ENCODE assay signal across 26 cellular contexts in the genomic region with DNA sequence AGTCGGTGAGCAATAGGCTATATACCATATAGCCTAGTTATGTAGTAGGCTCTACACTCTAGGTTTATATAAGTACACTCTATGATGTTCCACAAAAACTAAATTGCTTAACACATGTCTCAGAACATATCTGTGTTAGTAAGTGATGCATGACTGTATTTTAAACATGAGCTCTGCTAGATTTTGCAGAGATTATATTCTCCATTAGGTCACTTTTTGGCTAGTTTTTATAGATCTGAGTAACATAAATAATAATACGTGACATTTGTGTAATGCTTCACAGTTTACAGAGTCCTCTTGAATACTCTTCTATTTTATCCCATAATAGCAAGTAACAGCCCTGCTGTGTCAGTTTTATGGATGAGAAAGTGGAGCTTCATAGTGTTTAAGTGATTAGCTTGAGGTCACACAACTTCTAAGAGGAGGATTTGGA. TPM values are rescaled to one million over a fixed set of nuclear protein-coding genes. Genes with fewer than 3 reads are reported as not detected.
DNase-seq lines count a peak whose midpoint lies in the region; ATAC-seq and TF ChIP-seq lines count a peak whose summit lies in the region.
"Had no signal": no experiment of that assay in that cellular context is flagged by ENCODE, and none has a peak within 500 bp of the region (broad histone marks: within the 10 kb centered on the region; RNA-seq: fewer than 3 reads in every experiment).

No MANE protein-coding gene starts in this region.

- H3K27ac ChIP-seq in GM23248 (no peak overlapping the region), IMR-90 (ENCODE audit: insufficient read depth, low read length) (no peak overlapping the region)
- H3K27ac ChIP-seq: adrenal gland; BLaER1 treated with 17β-estradiol and CSF1 and Interleukin-3, amounts not matched to agents 10 nM and 100 nM; body of pancreas; esophagus muscularis mucosa; gastrocnemius medialis; ovary had no signal

- no peak overlapping the region for H3K4me3 Mint-ChIP-seq in mesothelial cell of epicardium
- H3K4me3 Mint-ChIP-seq: activated CD8-positive, alpha-beta T cell treated with anti-CD3 and anti-CD28 coated beads for 36 hours; activated naive CD4-positive, alpha-beta T cell treated with anti-CD3 and anti-CD28 coated beads, Interleukin-2, amount 10 ng/mL, durations not matched to agents 7 days and 5 days; dendritic cell treated with granulocyte-macrophage colony-stimulating factor and Interleukin-4, amounts not matched to agents 40 ng/mL and 50 ng/mL, for 4 days; endodermal cell; stimulated activated naive B cell treated with anti-CD40 and anti-IgM and Interleukin-4, amounts not matched to agents 10 μg/mL and 1 μg/mL and 100 μg/mL, for 72 hours had no signal

- H3K9ac ChIP-seq in GM23248 (no peak overlapping the region), IMR-90 (ENCODE audit: low read depth, low read length) (no peak overlapping the region)
- H3K9ac ChIP-seq: BLaER1 treated with 17β-estradiol and CSF1 and Interleukin-3, amounts not matched to agents 10 nM and 100 nM had no signal

- in situ Hi-C loops in GM23248 (cut with MboI): no loop called here
- in situ Hi-C loops in IMR-90 (cut with MboI; ENCODE audit: low sequenced_read_pairs): no loop called here

- DNase-seq in GM23248 (peak; percentile 13), IMR-90 (peak; percentile 48), amniotic epithelial cell (ENCODE audit: low read depth) (peak; percentile 31), mesothelial cell of epicardium (ENCODE audit: low spot score in 2 of 2, unreplicated experiment in 2 of 2) (no peak), lower leg skin (ENCODE audit: low spot score in 2 of 2) (no peak)
- DNase-seq: activated CD8-positive, alpha-beta T cell treated with anti-CD3 and anti-CD28 coated beads for 36 hours; activated naive CD4-positive, alpha-beta T cell treated with anti-CD3 and anti-CD28 coated beads, Interleukin-2, amount 10 ng/mL, durations not matched to agents 7 days and 5 days; body of pancreas; endodermal cell; gastrocnemius medialis; GF-D8; NCI-H1694; NCI-H2171; NCI-H510A treated with DMSO at 0.1 percent for 48 hours; OCI-M1; ovary; stimulated activated naive B cell treated with anti-CD40 and anti-IgM and Interleukin-4, amounts not matched to agents 10 μg/mL and 1 μg/mL and 100 μg/mL, for 72 hours; substantia nigra; T-helper 2 cell had no signal

- H2AK5ac ChIP-seq in IMR-90 (ENCODE audit: low read depth, low read length): no peak overlapping the region

- H4K91ac ChIP-seq in IMR-90 (ENCODE audit: insufficient read depth, low read depth, low read length): no peak overlapping the region

- no peak overlapping the region for H3K18ac ChIP-seq in IMR-90 (ENCODE audit: low read depth, low read length)

- POLR2A ChIA-PET in IMR-90 (lab: Charles Lee; ENCODE audit: unreplicated experiment): no interaction called here

- no peak overlapping the region for H3K4me3 ChIP-seq in GM23248
- no peak overlapping the region for H3K4me3 ChIP-seq in IMR-90 (ENCODE audit: insufficient read depth, low read depth, low read length)
- no peak overlapping the region for H3K4me3 ChIP-seq in lower leg skin (ENCODE audit: low read depth, poor library complexity, severe bottlenecking)
- H3K4me3 ChIP-seq: adrenal gland; BLaER1 treated with 17β-estradiol and CSF1 and Interleukin-3, amounts not matched to agents 10 nM and 100 nM; body of pancreas; esophagus muscularis mucosa; gastrocnemius medialis; ovary had no signal

- H3K4me2 ChIP-seq in GM23248 (ENCODE audit: unreplicated experiment) (no peak overlapping the region), IMR-90 (ENCODE audit: low read depth, low read length) (no peak overlapping the region)
- H3K4me2 ChIP-seq: BLaER1 treated with 17β-estradiol and CSF1 and Interleukin-3, amounts not matched to agents 10 nM and 100 nM had no signal

- H4K20me1 ChIP-seq in GM23248 (ENCODE audit: insufficient read depth) (0 out of 2 replicates have a peak, but pooled peaks cover 11% of the 10 kb centered on the region), IMR-90 (ENCODE audit: insufficient read depth, low read length) (no peaks in the 10 kb centered on the region)
- H4K20me1 ChIP-seq: BLaER1 treated with 17β-estradiol and CSF1 and Interleukin-3, amounts not matched to agents 10 nM and 100 nM had no signal

- intact Hi-C loops in IMR-90 (cut with micrococcal nuclease): no loop called here
- intact Hi-C loops in lower leg skin (cut with DNase I; ENCODE audit: low total_unique reads): no loop called here

- no peak overlapping the region for H3K23ac ChIP-seq in IMR-90 (ENCODE audit: low read depth, low read length)

- no peaks in the 10 kb centered on the region for H3K27me3 Mint-ChIP-seq in mesothelial cell of epicardium (ENCODE audit: low read depth)
- H3K27me3 Mint-ChIP-seq: activated CD8-positive, alpha-beta T cell treated with anti-CD3 and anti-CD28 coated beads for 36 hours; activated naive CD4-positive, alpha-beta T cell treated with anti-CD3 and anti-CD28 coated beads, Interleukin-2, amount 10 ng/mL, durations not matched to agents 7 days and 5 days; stimulated activated naive B cell treated with anti-CD40 and anti-IgM and Interleukin-4, amounts not matched to agents 10 μg/mL and 1 μg/mL and 100 μg/mL, for 72 hours had no signal

- TF ChIP-seq RAD21 in IMR-90 (IDR thresholded peaks at IDR 0.05; ENCODE audit: low read length): no peak

- H3K9me2 ChIP-seq in GM23248 (ENCODE audit: insufficient read depth): no peaks in the 10 kb centered on the region

- dilution Hi-C loops in IMR-90 (cut with HindIII; ENCODE audit: low sequenced_read_pairs, unreplicated experiment): loop anchor here (25.0 kb wide), 1 partner anchor 91 kb away; no protein-coding TSS in a partner anchor

- H3K4me1 Mint-ChIP-seq in mesothelial cell of epicardium: no peaks in the 10 kb centered on the region
- H3K4me1 Mint-ChIP-seq: stimulated activated naive B cell treated with anti-CD40 and anti-IgM and Interleukin-4, amounts not matched to agents 10 μg/mL and 1 μg/mL and 100 μg/mL, for 72 hours had no signal

- H3F3A ChIP-seq in GM23248 (ENCODE audit: insufficient read depth): peaks cover 5% of the 10 kb centered on the region; the same call in 1 of the 2 replicates

- H3K4ac ChIP-seq in IMR-90 (ENCODE audit: low read depth, low read length): no peak overlapping the region

- H3K56ac ChIP-seq in IMR-90 (ENCODE audit: extremely low read depth, insufficient read depth, low read length): no peak overlapping the region

- H3K4me1 ChIP-seq in GM23248 (ENCODE audit: insufficient read depth) (peaks cover 12% of the 10 kb centered on the region), IMR-90 (ENCODE audit: control insufficient read depth, insufficient read depth, low read length) (no peaks in the 10 kb centered on the region; the same call in 1 of the 2 replicates)
- H3K4me1 ChIP-seq: body of pancreas had no signal

- H3K27me3 ChIP-seq in GM23248 (replicated peaks; ENCODE audit: insufficient read depth) (no peaks in the 10 kb centered on the region), IMR-90 (ENCODE audit: control insufficient read depth, insufficient read depth, low read length) (no peaks in the 10 kb centered on the region)
- H3K27me3 ChIP-seq: adrenal gland; BLaER1 treated with 17β-estradiol and CSF1 and Interleukin-3, amounts not matched to agents 10 nM and 100 nM; body of pancreas; esophagus muscularis mucosa; gastrocnemius medialis; ovary had no signal

- BruUV-seq in IMR-90 (replicated peaks; lab: Mats Ljungman, UMichigan): no TSS peak

- peak; percentile 57 for ATAC-seq in IMR-90 (ENCODE audit: low read depth)
- no peak for ATAC-seq in GM18858 (IDR thresholded peaks at IDR 0.05; ENCODE audit: unreplicated experiment)
- no peak for ATAC-seq in GM19467 (IDR thresholded peaks at IDR 0.05; ENCODE audit: unreplicated experiment)
- ATAC-seq: activated CD8-positive, alpha-beta T cell treated with anti-CD3 and anti-CD28 coated beads for 36 hours; body of pancreas; gastrocnemius medialis; SK-N-SH treated with all-trans-retinoic acid at 6 μM for 48 hours; stimulated activated naive B cell treated with anti-CD40 and anti-IgM and Interleukin-4, amounts not matched to agents 10 μg/mL and 1 μg/mL and 100 μg/mL, for 72 hours had no signal

- H3K14ac ChIP-seq in IMR-90 (replicated peaks; ENCODE audit: low read depth, low read length): no peak overlapping the region

- H3K36me3 ChIP-seq in GM23248 (ENCODE audit: low read depth) (peaks cover 46% of the 10 kb centered on the region), IMR-90 (ENCODE audit: control insufficient read depth, insufficient read depth, low read length) (peaks cover under 1% of the 10 kb centered on the region; the same call in 1 of the 2 replicates)
- H3K36me3 ChIP-seq: adrenal gland; BLaER1 treated with 17β-estradiol and CSF1 and Interleukin-3, amounts not matched to agents 10 nM and 100 nM; ovary had no signal

- no peak overlapping the region for H2BK120ac ChIP-seq in IMR-90 (ENCODE audit: low read depth, low read length)

- H2BK15ac ChIP-seq in IMR-90 (ENCODE audit: low read depth, low read length): no peak overlapping the region

- H3K79me1 ChIP-seq in IMR-90 (ENCODE audit: low read depth in 1 of 2, low read length in 2 of 2): peaks cover 14 to 22% of the 10 kb centered on the region in 2 experiments; a peak in 3 of 4 replicates

- 0 out of 2 replicates have a peak, but pooled peaks cover 5% of the 10 kb centered on the region for H3K9me1 ChIP-seq in IMR-90 (ENCODE audit: insufficient read depth, low read length)

- H2BK20ac ChIP-seq in IMR-90 (ENCODE audit: low read depth, low read length): no peak overlapping the region

- CTCF ChIA-PET in IMR-90 (lab: Yijun Ruan, JAX): interaction anchor here (0.6 kb wide), 1 partner anchor 51 kb away, joined by 3 read pairs; no protein-coding TSS in a partner anchor

- H3K79me2 ChIP-seq in GM23248 (ENCODE audit: insufficient read depth): peaks cover 86% of the 10 kb centered on the region

- peak overlapping the region; percentile 38 for H3K27ac Mint-ChIP-seq in mesothelial cell of epicardium
- H3K27ac Mint-ChIP-seq: activated CD8-positive, alpha-beta T cell treated with anti-CD3 and anti-CD28 coated beads for 36 hours; activated naive CD4-positive, alpha-beta T cell treated with anti-CD3 and anti-CD28 coated beads, Interleukin-2, amount 10 ng/mL, durations not matched to agents 7 days and 5 days; dendritic cell treated with granulocyte-macrophage colony-stimulating factor and Interleukin-4, amounts not matched to agents 40 ng/mL and 50 ng/mL, for 4 days; endodermal cell; stimulated activated naive B cell treated with anti-CD40 and anti-IgM and Interleukin-4, amounts not matched to agents 10 μg/mL and 1 μg/mL and 100 μg/mL, for 72 hours had no signal

- H3K36me3 Mint-ChIP-seq in mesothelial cell of epicardium: peaks cover 6% of the 10 kb centered on the region

- no peak overlapping the region for H4K8ac ChIP-seq in IMR-90 (ENCODE audit: low read depth in 2 of 2, low read length in 2 of 2)

- H2AFZ ChIP-seq in GM23248 (no peak overlapping the region), IMR-90 (replicated peaks; ENCODE audit: low read length, poor library complexity) (no peak overlapping the region)

- no peak overlapping the region for H2AK9ac ChIP-seq in IMR-90 (replicated peaks; ENCODE audit: low read depth, low read length, poor library complexity)

- H3K9me3 ChIP-seq in GM23248 (ENCODE audit: low read depth) (no peaks in the 10 kb centered on the region), IMR-90 (ENCODE audit: control insufficient read depth, insufficient read depth, low read length) (no peaks in the 10 kb centered on the region)
- H3K9me3 ChIP-seq: adrenal gland; BLaER1 treated with 17β-estradiol and CSF1 and Interleukin-3, amounts not matched to agents 10 nM and 100 nM; body of pancreas; esophagus muscularis mucosa; gastrocnemius medialis; ovary had no signal

- H4K5ac ChIP-seq in IMR-90 (ENCODE audit: low read depth, low read length): no peak overlapping the region

- no peak for TF ChIP-seq POLR2A in IMR-90 (IDR thresholded peaks at IDR 0.05; ENCODE audit: low read depth, low read length)
- no peak for TF ChIP-seq POLR2A in lower leg skin (IDR thresholded peaks at IDR 0.05)

- H3K9me3 Mint-ChIP-seq in mesothelial cell of epicardium: no peaks in the 10 kb centered on the region
- H3K9me3 Mint-ChIP-seq: activated CD8-positive, alpha-beta T cell treated with anti-CD3 and anti-CD28 coated beads for 36 hours; activated naive CD4-positive, alpha-beta T cell treated with anti-CD3 and anti-CD28 coated beads, Interleukin-2, amount 10 ng/mL, durations not matched to agents 7 days and 5 days; dendritic cell treated with granulocyte-macrophage colony-stimulating factor and Interleukin-4, amounts not matched to agents 40 ng/mL and 50 ng/mL, for 4 days; endodermal cell; stimulated activated naive B cell treated with anti-CD40 and anti-IgM and Interleukin-4, amounts not matched to agents 10 μg/mL and 1 μg/mL and 100 μg/mL, for 72 hours had no signal

- WGBS in GM23248 (ENCODE audit: low coverage in 1 of 2, low lambda C conversion rate in 2 of 2, missing lambda C conversion rate in 2 of 2), 2 experiments: 96 to 97% methylated on average over 2 of the region's 2 CpGs
- no CpG with 5 or more reads among the region's 2 CpGs for WGBS in IMR-90 (ENCODE audit: extremely low coverage in 2 of 2, insufficient read length in 1 of 2), 2 experiments
- 79 to 86% methylated on average over 2 of the region's 2 CpGs for WGBS in lower leg skin, 2 donors

- TF ChIP-seq CTCF in IMR-90 (conservative IDR thresholded peaks at IDR 0.05; ENCODE audit: low read depth, low read length) (no peak), mesothelial cell of epicardium (IDR thresholded peaks at IDR 0.05; ENCODE audit: unreplicated experiment) (no peak), lower leg skin (IDR thresholded peaks at IDR 0.05) (no peak)

- no peak overlapping the region for H2BK5ac ChIP-seq in IMR-90 (ENCODE audit: low read depth, low read length, poor library complexity, severe bottlenecking)

RNA-seq across cellular contexts. Expression of a gene that starts 47.8 kb away (rescaled TPM):
- total RNA-seq in GM23248 (2014; rRNA removed; shearing (Covaris generic)): 95.5 and 98.1 TPM in 2 replicates
- polyA plus RNA-seq in GM23248 (2016; fragmentation: Nextera tagmentation; extraction: Ambion mirVana) (109 and 114 TPM in 2 replicates), IMR-90 (2012; rRNA removed) (23.1 and 23.8 TPM in 2 replicates)
- total RNA-seq in IMR-90 (2012; rRNA removed) (25.8 and 48.9 TPM in 2 replicates), mesothelial cell of epicardium (40.0 to 46.9 TPM (median 41.7 TPM) in 3 replicates), lower leg skin (10 to 100 TPM; 78.6 to 83.2 (median 80.7) TPM)
- polyA plus RNA-seq in IMR-90 (2012; cell fraction: cytosol; rRNA removed): 8.0 and 9.4 TPM in 2 replicates
- 3.8 and 9.2 TPM in 2 replicates for polyA plus RNA-seq in IMR-90 (2012; cell fraction: nucleus; rRNA removed; ENCODE audit: low replicate concordance)

Comparison
In these comparisons a context has a peak if more than half of its experiments do, and no peak if none do; other contexts are left out.
1. DNase-seq: peak in GM23248 (single experiment), IMR-90 (single experiment) and amniotic epithelial cell (single experiment); none in mesothelial cell of epicardium (0 of 2) and lower leg skin (0 of 2).